13 cellular contexts compared by ENCODE assay signal in genomic region chr10:102375867-102376266, GRCh38.
"Had no signal": no experiment of that assay in that cellular context is flagged by ENCODE, and none has a peak within 500 bp of the region (broad histone marks: within the 10 kb centered on the region; RNA-seq: fewer than 3 reads in every experiment).

No MANE protein-coding gene starts in this region.

- H3K27me3 ChIP-seq: dorsolateral prefrontal cortex, heart left ventricle had no signal

- H3K27ac ChIP-seq: dorsolateral prefrontal cortex, heart left ventricle had no signal

- H3K4me3 ChIP-seq: dorsolateral prefrontal cortex, heart left ventricle had no signal

- ATAC-seq: naive thymus-derived CD8-positive, alpha-beta T cell; sciatic nerve had no signal

- DNase-seq: cortex of kidney; dorsolateral prefrontal cortex; effector CD8-positive, alpha-beta T cell; heart left ventricle; hippocampal formation; kidney glomerular epithelial cell; posterior cingulate gyrus; small intestine; stimulated activated CD4-positive, alpha-beta T cell treated with anti-CD3 and anti-CD28 coated beads, Interleukin-12 subunit alpha, Interleukin-12 subunit beta, amount 100 ng/mL, for 4 hours; stimulated activated naive CD4-positive, alpha-beta T cell treated with Interleukin-2 at 50 U/mL for 16 hours; trophoblast cell had no signal

- H3K4me1 ChIP-seq: heart left ventricle had no signal
